Comparison of ENCODE assay signal across 1 cellular context in genomic region chr14:22980672-22981089, GRCh38.
A peak's percentile ranks its signal among the peaks of the same experiment; 100 is the strongest.
TF ChIP-seq lines count a peak whose summit lies in the region.

No MANE protein-coding gene starts in this region.

TF ChIP-seq in HepG2, 621 proteins besides CTCF, POLR2A, EP300 and RAD21 (continued from another document and continues in another):
- TF ChIP-seq AHDC1 (CRISPR knock-in tag; IDR thresholded peaks at IDR 0.05; ENCODE audit: borderline replicate concordance) = no peak
- no peak for TF ChIP-seq SATB2 (CRISPR knock-in tag; IDR thresholded peaks at IDR 0.05)
- no peak; the same call in 1 of the 2 replicates for TF ChIP-seq EEA1 (CRISPR knock-in tag; IDR thresholded peaks at IDR 0.05; ENCODE audit: borderline replicate concordance)
- TF ChIP-seq ZFAT (CRISPR knock-in tag; conservative IDR thresholded peaks at IDR 0.05) = no peak
- peak; percentile 39 for TF ChIP-seq MXD4 (CRISPR knock-in tag; IDR thresholded peaks at IDR 0.05)
- TF ChIP-seq SIX1 (CRISPR knock-in tag; IDR thresholded peaks at IDR 0.05; ENCODE audit: borderline replicate concordance) = no peak
- no peak for TF ChIP-seq ZNF234 (CRISPR knock-in tag; conservative IDR thresholded peaks at IDR 0.05)
- 0 out of 2 replicates have a peak, but pooled peaks have one; percentile 9 for TF ChIP-seq PHF8 (CRISPR knock-in tag; IDR thresholded peaks at IDR 0.05)
- peak; percentile 62; the same call in 1 of the 2 replicates for TF ChIP-seq SIN3B (IDR thresholded peaks at IDR 0.05; ENCODE audit: low read length)
- 0 out of 2 replicates have a peak, but pooled peaks have one; percentile 1 for TF ChIP-seq ZNF230 (CRISPR knock-in tag; IDR thresholded peaks at IDR 0.05)
- TF ChIP-seq REST (IDR thresholded peaks at IDR 0.05; ENCODE audit: borderline replicate concordance in 1 of 2, low read depth in 1 of 2, low read length in 2 of 2) = peak in 1 of 2 experiments; percentile 70; a peak in 2 of 4 replicates
- no peak for TF ChIP-seq SMARCC2 (IDR thresholded peaks at IDR 0.05)
- TF ChIP-seq HMG20B (CRISPR knock-in tag; conservative IDR thresholded peaks at IDR 0.05) = peak; percentile 35
- TF ChIP-seq ZFP36 (IDR thresholded peaks at IDR 0.05; ENCODE audit: borderline replicate concordance, low read depth, low read length, partially characterized antibody) = no peak
- TF ChIP-seq MAX (IDR thresholded peaks at IDR 0.05) = no peak
- peak; percentile 99 for TF ChIP-seq MAZ (IDR thresholded peaks at IDR 0.05; ENCODE audit: borderline replicate concordance, low read depth, low read length)
- peak; percentile 99 for TF ChIP-seq MAZ (CRISPR knock-in tag; IDR thresholded peaks at IDR 0.05; ENCODE audit: low read depth)
- TF ChIP-seq ZNF788 (CRISPR knock-in tag; IDR thresholded peaks at IDR 0.05; ENCODE audit: borderline replicate concordance) = peak; percentile 88; the same call in 1 of the 2 replicates
- peak; percentile 31; the same call in 1 of the 2 replicates for TF ChIP-seq NR2C2 (CRISPR knock-in tag; IDR thresholded peaks at IDR 0.05; ENCODE audit: borderline replicate concordance)
- TF ChIP-seq ZNF597 (CRISPR knock-in tag; IDR thresholded peaks at IDR 0.05) = no peak
- no peak for TF ChIP-seq ZBTB40 (IDR thresholded peaks at IDR 0.05)
- no peak for TF ChIP-seq ZBTB40 (CRISPR knock-in tag; IDR thresholded peaks at IDR 0.05)
- peak; percentile 49 for TF ChIP-seq KDM3A (CRISPR knock-in tag; IDR thresholded peaks at IDR 0.05; ENCODE audit: low read depth)
- no peak for TF ChIP-seq ZFP36L1 (CRISPR knock-in tag; IDR thresholded peaks at IDR 0.05)
- no peak for TF ChIP-seq ZFP62 (CRISPR knock-in tag; IDR thresholded peaks at IDR 0.05)
- TF ChIP-seq RXRB (CRISPR knock-in tag; IDR thresholded peaks at IDR 0.05; ENCODE audit: borderline replicate concordance) = peak; percentile 53
- no peak for TF ChIP-seq NR1H2 (CRISPR knock-in tag; IDR thresholded peaks at IDR 0.05; ENCODE audit: borderline replicate concordance, low read depth)
- 0 out of 2 replicates have a peak, but pooled peaks have one; percentile 2 for TF ChIP-seq USF2 (IDR thresholded peaks at IDR 0.05; ENCODE audit: low read depth, low read length)
- no peak for TF ChIP-seq USF2 (CRISPR knock-in tag; IDR thresholded peaks at IDR 0.05; ENCODE audit: borderline replicate concordance)
- no peak for TF ChIP-seq ZNF570 (CRISPR knock-in tag; IDR thresholded peaks at IDR 0.05; ENCODE audit: borderline replicate concordance)
- no peak for TF ChIP-seq DR1 (CRISPR knock-in tag; IDR thresholded peaks at IDR 0.05)
- TF ChIP-seq ZNF772 (CRISPR knock-in tag; IDR thresholded peaks at IDR 0.05) = no peak; the same call in 1 of the 2 replicates
- peak; percentile 51; the same call in 1 of the 2 replicates for TF ChIP-seq ZBTB38 (CRISPR knock-in tag; IDR thresholded peaks at IDR 0.05)
- no peak for TF ChIP-seq ZC3H4 (CRISPR knock-in tag; IDR thresholded peaks at IDR 0.05; ENCODE audit: borderline replicate concordance)
- no peak for TF ChIP-seq SOX5 (CRISPR knock-in tag; IDR thresholded peaks at IDR 0.05; ENCODE audit: borderline replicate concordance)
